Comparison of ENCODE assay signal across 18 cellular contexts in the genomic region with DNA sequence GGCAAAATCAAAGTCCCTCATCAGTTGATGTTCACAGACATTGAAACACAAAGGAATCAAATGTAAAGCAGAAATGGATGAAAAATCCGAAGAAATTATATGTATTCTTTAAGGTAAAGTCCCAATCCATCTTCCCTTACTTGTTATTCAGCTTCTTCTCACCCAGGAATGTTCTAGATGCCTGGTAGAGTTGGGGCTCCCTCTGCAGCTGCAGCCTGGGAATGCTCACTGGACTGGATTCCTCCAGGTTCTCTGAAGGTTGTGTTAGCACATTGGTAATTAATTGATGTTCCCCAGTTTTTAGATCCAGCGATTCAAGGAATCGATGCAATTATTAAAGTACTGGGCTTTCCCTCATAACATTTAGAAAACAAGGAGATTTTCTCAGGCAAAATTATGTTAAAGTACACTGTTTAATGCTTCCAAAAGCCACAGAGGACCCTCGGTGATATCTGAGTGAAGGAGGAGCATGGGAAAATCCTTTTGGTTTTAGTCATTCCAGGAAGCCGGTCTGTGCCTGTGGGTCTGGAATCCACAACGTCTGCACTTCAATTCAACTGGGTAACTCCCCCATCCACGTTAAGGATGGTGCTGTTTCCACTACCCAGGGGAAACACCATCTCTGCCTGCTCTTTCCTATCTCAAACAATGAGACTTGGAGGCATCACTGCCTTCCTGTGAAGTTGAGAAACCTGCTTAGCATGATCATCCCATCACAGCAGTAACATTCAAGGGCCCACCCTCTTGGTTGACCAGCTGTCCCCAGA. TPM values are rescaled to one million over a fixed set of nuclear protein-coding genes. Genes with fewer than 3 reads are reported as not detected.
A peak's percentile ranks its signal among the peaks of the same experiment; 100 is the strongest.
DNase-seq lines count a peak whose midpoint lies in the region; ATAC-seq and TF ChIP-seq lines count a peak whose summit lies in the region.
"Had no signal": no experiment of that assay in that cellular context is flagged by ENCODE, and none has a peak within 500 bp of the region (broad histone marks: within the 10 kb centered on the region; RNA-seq: fewer than 3 reads in every experiment).

No MANE protein-coding gene starts in this region.

- H3K27me3 ChIP-seq in AG04450 (ENCODE audit: control insufficient read depth, insufficient read depth, low read length) (peaks cover 29% of the 10 kb centered on the region), brain microvascular endothelial cell (replicated peaks) (peaks cover 6% of the 10 kb centered on the region)
- H3K27me3 ChIP-seq in CD8-positive, alpha-beta T cell (ENCODE audit: insufficient read depth, low read length), result no peaks in the 10 kb centered on the region
- H3K27me3 ChIP-seq: BLaER1 treated with 17β-estradiol and CSF1 and Interleukin-3, amounts not matched to agents 10 nM and 100 nM; right lobe of liver had no signal

- H3K4me1 Mint-ChIP-seq in CD8-positive, alpha-beta T cell (ENCODE audit: low read depth), result no peaks in the 10 kb centered on the region

- no peak for DNase-seq in AG04450 (ENCODE audit: low read depth, low spot score)
- peak; percentile 49 for DNase-seq in HT1080 (ENCODE audit: low read depth)
- peak; percentile 30 for DNase-seq in brain microvascular endothelial cell
- DNase-seq in iris pigment epithelial cell (ENCODE audit: low read depth), result peak; percentile 43
- DNase-seq in CD8-positive, alpha-beta T cell, result no peak
- no peak for DNase-seq in NCI-H1092 (lab: John Stamatoyannopoulos, UW)
- DNase-seq in activated gamma-delta T cell treated with Interleukin-2 at 50 U/mL for 16 hours, result no peak
- DNase-seq: activated CD4-positive, alpha-beta T cell treated with anti-CD3 and anti-CD28 coated beads for 1 hour; cerebellar nuclear complex; NCI-H446 treated with DMSO at 0.1 percent for 48 hours; right lobe of liver; SHP77 treated with DMSO at 0.1 percent for 48 hours had no signal

- H3K36me3 Mint-ChIP-seq in CD8-positive, alpha-beta T cell, result no peaks in the 10 kb centered on the region

- POLR2A ChIA-PET in AG04450 (lab: Yijun Ruan, JAX), result no interaction called here
- POLR2A ChIA-PET in CD8-positive, alpha-beta T cell (lab: Charles Lee), result no interaction called here

- no peaks in the 10 kb centered on the region for H3K9me3 ChIP-seq in AG04450 (ENCODE audit: control insufficient read depth, insufficient read depth, low read length)
- H3K9me3 ChIP-seq in CD8-positive, alpha-beta T cell (ENCODE audit: low read length), result no peaks in the 10 kb centered on the region
- H3K9me3 ChIP-seq: right lobe of liver, thoracic aorta had no signal

- in situ Hi-C loops in brain microvascular endothelial cell (cut with HindIII; ENCODE audit: low pct_ligation_motif_present, low sequenced_read_pairs), result no loop called here

- H3K27me3 Mint-ChIP-seq in CD8-positive, alpha-beta T cell (ENCODE audit: low read depth), result no peaks in the 10 kb centered on the region

- no peak overlapping the region for H3K27ac ChIP-seq in AG04450 (ENCODE audit: low read depth, low read length)
- H3K27ac ChIP-seq in brain microvascular endothelial cell, result no peak overlapping the region
- H3K27ac ChIP-seq in CD8-positive, alpha-beta T cell (ENCODE audit: low read depth, low read length), result no peak overlapping the region
- H3K27ac ChIP-seq: BLaER1 treated with 17β-estradiol and CSF1 and Interleukin-3, amounts not matched to agents 10 nM and 100 nM; right lobe of liver; thoracic aorta had no signal

- no peak for ATAC-seq in HG03097 (IDR thresholded peaks at IDR 0.05; ENCODE audit: low FRiP score, unreplicated experiment)
- no peak for ATAC-seq in CD8-positive, alpha-beta T cell

- H3K4me3 Mint-ChIP-seq in CD8-positive, alpha-beta T cell, result no peak overlapping the region
- H3K4me3 Mint-ChIP-seq: activated T-helper 1 cell treated with anti-CD3 and anti-CD28 coated beads, Interleukin-12 subunit alpha, Interleukin-12 subunit beta, Interleukin-2, Interleukin-4 antibody, amounts not matched to agents 30 ng/mL and 10 ng/mL and 1 ng/mL, durations not matched to agents 14 hours and 24 hours and 36 hours had no signal

- no peak overlapping the region for H3K27ac Mint-ChIP-seq in CD8-positive, alpha-beta T cell
- H3K27ac Mint-ChIP-seq: activated T-helper 1 cell treated with anti-CD3 and anti-CD28 coated beads, Interleukin-12 subunit alpha, Interleukin-12 subunit beta, Interleukin-2, Interleukin-4 antibody, amounts not matched to agents 30 ng/mL and 10 ng/mL and 1 ng/mL, durations not matched to agents 14 hours and 24 hours and 36 hours had no signal

- intact Hi-C loops in CD8-positive, alpha-beta T cell (cut with DNase I, micrococcal nuclease), result no loop called here

- no peaks in the 10 kb centered on the region for H3K4me1 ChIP-seq in CD8-positive, alpha-beta T cell (ENCODE audit: insufficient read depth, low read length)
- H3K4me1 ChIP-seq: right lobe of liver had no signal

- TF ChIP-seq CTCF in AG04450 (IDR thresholded peaks at IDR 0.05; ENCODE audit: low read depth, low read length) (peak; percentile 47), brain microvascular endothelial cell (IDR thresholded peaks at IDR 0.05; ENCODE audit: low read depth, low read length, missing control alignments) (peak; percentile 58)
- no peak for TF ChIP-seq CTCF in CD8-positive, alpha-beta T cell (IDR thresholded peaks at IDR 0.05)

- no peaks in the 10 kb centered on the region for H3K9me3 Mint-ChIP-seq in CD8-positive, alpha-beta T cell
- H3K9me3 Mint-ChIP-seq: activated T-helper 1 cell treated with anti-CD3 and anti-CD28 coated beads, Interleukin-12 subunit alpha, Interleukin-12 subunit beta, Interleukin-2, Interleukin-4 antibody, amounts not matched to agents 30 ng/mL and 10 ng/mL and 1 ng/mL, durations not matched to agents 14 hours and 24 hours and 36 hours had no signal

- H3K4me3 ChIP-seq in AG04450 (ENCODE audit: low read depth, low read length), result no peak overlapping the region
- H3K4me3 ChIP-seq in brain microvascular endothelial cell (ENCODE audit: low read depth, low read length), result no peak overlapping the region
- no peak overlapping the region for H3K4me3 ChIP-seq in CD8-positive, alpha-beta T cell (ENCODE audit: low read depth, low read length)
- H3K4me3 ChIP-seq: BLaER1 treated with 17β-estradiol and CSF1 and Interleukin-3, amounts not matched to agents 10 nM and 100 nM; right lobe of liver; thoracic aorta had no signal

- H3K36me3 ChIP-seq in brain microvascular endothelial cell (replicated peaks), result no peaks in the 10 kb centered on the region
- no peaks in the 10 kb centered on the region for H3K36me3 ChIP-seq in CD8-positive, alpha-beta T cell (ENCODE audit: insufficient read depth, low read length)
- H3K36me3 ChIP-seq: BLaER1 treated with 17β-estradiol and CSF1 and Interleukin-3, amounts not matched to agents 10 nM and 100 nM; right lobe of liver; thoracic aorta had no signal

- CTCF ChIA-PET in AG04450 (lab: Charles Lee), result interaction anchor here (0.8 to 1.3 kb wide), 2 partner anchors 169 to 516 kb away, joined by 3 to 5 read pairs; a partner anchor contains a TSS
- CTCF ChIA-PET in CD8-positive, alpha-beta T cell (lab: Charles Lee), result no interaction called here

RNA-seq across cellular contexts. Expression of a gene that starts 22.0 kb away (rescaled TPM):
- polyA plus RNA-seq in AG04450 (2011; rRNA removed), result not detected in 2 replicates
- polyA minus RNA-seq in AG04450 (2011; rRNA and poly(A)+ RNA removed), result not detected in 2 replicates
- total RNA-seq in HT1080 (2014; rRNA removed; shearing (Covaris generic)), result not detected in 2 replicates
- polyA plus RNA-seq in HT1080 (2015; cell fraction: cytosol; rRNA removed), result not detected in 2 replicates
- not detected in 2 replicates for polyA plus RNA-seq in HT1080 (2015; cell fraction: nucleus; rRNA removed)
- not detected for total RNA-seq in CD8-positive, alpha-beta T cell
- total RNA-seq: activated T-helper 1 cell treated with anti-CD3 and anti-CD28 coated beads, Interleukin-12 subunit alpha, Interleukin-12 subunit beta, Interleukin-2, Interleukin-4 antibody, amounts not matched to agents 30 ng/mL and 10 ng/mL and 1 ng/mL, durations not matched to agents 14 hours and 24 hours and 36 hours; glomerular endothelial cell; mononuclear cell; right lobe of liver; thoracic aorta had no signal

Comparison
In these comparisons a context has a peak if more than half of its experiments do, and no peak if none do; other contexts are left out.
1. DNase-seq: peak in HT1080 (single experiment), brain microvascular endothelial cell (single experiment) and iris pigment epithelial cell (single experiment); none in AG04450 (single experiment), CD8-positive, alpha-beta T cell (0 of 7), NCI-H1092 (single experiment) and activated gamma-delta T cell treated with Interleukin-2 at 50 U/mL for 16 hours (single experiment).